18 cellular contexts compared by ENCODE assay signal in the genomic region with DNA sequence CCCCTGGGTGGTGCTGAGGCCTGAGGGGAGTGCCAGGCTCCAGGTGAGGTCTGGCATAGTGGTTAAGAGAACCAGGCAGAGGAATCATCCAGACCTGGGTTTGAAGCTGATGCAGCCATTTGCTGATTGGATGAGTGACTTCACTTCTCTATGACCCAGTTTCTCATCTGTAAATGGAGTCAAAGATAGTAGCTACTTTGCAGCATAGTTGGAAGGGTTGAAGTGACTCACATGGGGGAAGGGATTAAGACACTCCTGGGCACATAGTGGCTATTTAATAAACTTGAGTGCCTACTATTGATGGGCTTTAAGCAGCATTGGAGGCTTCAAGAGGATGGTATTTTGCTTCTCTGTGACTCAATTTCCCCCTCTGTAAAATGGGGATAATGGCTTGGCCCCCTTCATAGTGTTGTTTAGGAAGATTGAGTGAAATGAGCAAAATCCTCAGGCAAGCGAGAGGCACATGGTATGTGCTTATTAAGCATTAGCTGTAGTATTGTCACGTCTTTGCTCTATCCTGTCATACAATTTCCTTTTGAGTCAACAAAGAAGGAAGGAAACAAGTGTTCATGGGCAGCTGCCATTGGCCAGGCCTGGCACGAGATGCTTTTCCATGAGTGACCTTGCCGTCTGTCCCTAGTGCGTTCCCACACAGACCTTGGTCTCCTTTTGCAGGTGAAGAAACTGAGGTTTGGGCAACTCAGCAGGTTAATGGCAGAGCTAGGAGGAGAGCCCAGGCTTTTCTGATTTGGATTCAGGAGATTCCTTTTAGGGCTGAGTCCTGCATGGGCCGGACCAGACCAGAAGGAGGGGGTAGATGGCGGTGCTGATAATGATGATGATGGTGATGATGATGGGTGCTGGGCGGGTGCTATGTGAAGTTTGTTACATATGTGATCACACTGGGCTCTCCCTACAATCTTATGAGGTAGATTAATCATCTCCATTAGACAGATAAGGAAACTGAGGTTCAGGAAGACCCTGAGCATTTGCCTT.
"Had no signal": no experiment of that assay in that cellular context is flagged by ENCODE, and none has a peak within 500 bp of the region (broad histone marks: within the 10 kb centered on the region; RNA-seq: fewer than 3 reads in every experiment).

No MANE protein-coding gene starts in this region.

- H3K27ac Mint-ChIP-seq: activated naive CD8-positive, alpha-beta T cell treated with anti-CD3 and anti-CD28 coated beads for 36 hours; natural killer cell treated with Interleukin-12 subunit alpha and Interleukin-12 subunit beta and Interleukin-15 and Interleukin-18, amount 100 ng/mL, for 72 hours had no signal

- H3K36me3 Mint-ChIP-seq: activated naive CD8-positive, alpha-beta T cell treated with anti-CD3 and anti-CD28 coated beads for 36 hours; natural killer cell treated with Interleukin-12 subunit alpha and Interleukin-12 subunit beta and Interleukin-15 and Interleukin-18, amount 100 ng/mL, for 72 hours had no signal

- H3K79me2 ChIP-seq: parathyroid adenoma had no signal

- ATAC-seq: body of pancreas; left cardiac atrium; natural killer cell treated with Interleukin-12 subunit alpha and Interleukin-12 subunit beta and Interleukin-15 and Interleukin-18, amount 100 ng/mL, for 72 hours; stimulated activated naive CD8-positive, alpha-beta T cell treated with anti-CD3 and anti-CD28 coated beads, Interleukin-15, Interleukin-2, amounts not matched to agents 100 U/mL and 50 U/mL, for 24 hours had no signal

- H3K4me1 Mint-ChIP-seq: activated naive CD8-positive, alpha-beta T cell treated with anti-CD3 and anti-CD28 coated beads for 36 hours had no signal

- H3K27ac ChIP-seq: body of pancreas, esophagus muscularis mucosa, neutrophil, parathyroid adenoma, sigmoid colon, tibial nerve had no signal

- DNase-seq: activated CD4-positive, alpha-beta T cell treated with anti-CD3 and anti-CD28 coated beads, Interleukin-2, amount 50 U/mL, for 4 hours; activated naive CD8-positive, alpha-beta T cell treated with anti-CD3 and anti-CD28 coated beads for 36 hours; activated T-cell treated with anti-CD3 and anti-CD28 coated beads for 4 hours; amygdala; body of pancreas; caudate nucleus; left cardiac atrium; sigmoid colon; stimulated activated CD8-positive, alpha-beta memory T cell treated with anti-CD3 and anti-CD28 coated beads, Interleukin-4, amount 100 ng/mL, for 48 hours; stimulated activated naive CD8-positive, alpha-beta T cell treated with anti-CD3 and anti-CD28 coated beads, Interleukin-15, Interleukin-2, amounts not matched to agents 100 U/mL and 50 U/mL, for 24 hours; substantia nigra; SW 1271; T-helper 2 cell had no signal

- H3K9ac ChIP-seq: parathyroid adenoma had no signal

- H3K4me3 ChIP-seq: body of pancreas, esophagus muscularis mucosa, sigmoid colon, tibial nerve had no signal

- H3K4me1 ChIP-seq: body of pancreas, esophagus muscularis mucosa, parathyroid adenoma, sigmoid colon, tibial nerve had no signal

- H3K9me3 Mint-ChIP-seq: activated naive CD8-positive, alpha-beta T cell treated with anti-CD3 and anti-CD28 coated beads for 36 hours; natural killer cell treated with Interleukin-12 subunit alpha and Interleukin-12 subunit beta and Interleukin-15 and Interleukin-18, amount 100 ng/mL, for 72 hours had no signal

- H2AFZ ChIP-seq: parathyroid adenoma had no signal

- H3K27me3 ChIP-seq: body of pancreas, sigmoid colon had no signal

- H3K36me3 ChIP-seq: esophagus muscularis mucosa, neutrophil, sigmoid colon, tibial nerve had no signal

- H3K9me3 ChIP-seq: body of pancreas, esophagus muscularis mucosa, neutrophil, sigmoid colon, tibial nerve had no signal

- H3K4me3 Mint-ChIP-seq: activated naive CD8-positive, alpha-beta T cell treated with anti-CD3 and anti-CD28 coated beads for 36 hours; natural killer cell treated with Interleukin-12 subunit alpha and Interleukin-12 subunit beta and Interleukin-15 and Interleukin-18, amount 100 ng/mL, for 72 hours had no signal
